Comparison of ENCODE assay signal across 1 cellular context in the genomic region with DNA sequence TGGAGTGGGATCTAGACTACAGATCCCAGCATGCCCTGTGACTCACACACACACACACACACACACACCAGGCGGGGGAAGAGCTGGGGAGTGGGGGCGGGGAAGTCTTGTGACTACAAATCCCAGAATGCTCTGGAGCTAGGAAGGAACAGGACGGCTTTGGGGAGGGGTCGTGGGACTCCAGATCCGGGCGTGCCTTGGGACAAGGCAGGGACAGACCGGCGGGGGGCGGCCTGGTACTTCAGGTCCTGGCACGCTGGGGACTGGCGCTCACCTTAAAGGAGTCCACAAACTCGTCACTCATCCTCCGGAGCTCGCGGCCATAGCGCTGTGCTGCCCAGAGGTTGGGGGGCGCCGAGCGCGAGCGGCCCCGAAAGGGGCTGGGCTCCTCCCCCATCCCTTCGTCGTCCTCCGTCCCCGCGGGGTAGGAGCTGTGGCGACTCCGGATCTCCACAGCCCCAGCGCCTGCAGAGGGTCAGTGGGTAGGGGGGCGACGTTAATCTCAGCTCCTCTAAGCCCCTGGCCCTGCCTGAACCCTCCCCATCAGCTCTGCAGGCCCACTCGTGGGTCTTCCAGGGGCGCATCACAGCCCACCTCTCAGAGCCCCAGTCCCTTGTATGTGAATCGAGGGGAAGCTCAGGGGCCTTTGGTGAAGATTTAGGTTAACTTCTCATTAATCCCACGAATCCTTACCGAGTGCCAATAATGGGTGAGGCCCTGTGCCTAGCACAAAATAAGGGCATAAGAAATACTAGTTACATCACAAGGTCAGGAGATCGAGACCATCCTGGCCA.
TF ChIP-seq lines count a peak whose summit lies in the region.

No MANE protein-coding gene starts in this region.

TF ChIP-seq in K562, 482 proteins besides CTCF, POLR2A, EP300 and RAD21 (continued from another document and continues in another):
- TF ChIP-seq, protein P1, sequence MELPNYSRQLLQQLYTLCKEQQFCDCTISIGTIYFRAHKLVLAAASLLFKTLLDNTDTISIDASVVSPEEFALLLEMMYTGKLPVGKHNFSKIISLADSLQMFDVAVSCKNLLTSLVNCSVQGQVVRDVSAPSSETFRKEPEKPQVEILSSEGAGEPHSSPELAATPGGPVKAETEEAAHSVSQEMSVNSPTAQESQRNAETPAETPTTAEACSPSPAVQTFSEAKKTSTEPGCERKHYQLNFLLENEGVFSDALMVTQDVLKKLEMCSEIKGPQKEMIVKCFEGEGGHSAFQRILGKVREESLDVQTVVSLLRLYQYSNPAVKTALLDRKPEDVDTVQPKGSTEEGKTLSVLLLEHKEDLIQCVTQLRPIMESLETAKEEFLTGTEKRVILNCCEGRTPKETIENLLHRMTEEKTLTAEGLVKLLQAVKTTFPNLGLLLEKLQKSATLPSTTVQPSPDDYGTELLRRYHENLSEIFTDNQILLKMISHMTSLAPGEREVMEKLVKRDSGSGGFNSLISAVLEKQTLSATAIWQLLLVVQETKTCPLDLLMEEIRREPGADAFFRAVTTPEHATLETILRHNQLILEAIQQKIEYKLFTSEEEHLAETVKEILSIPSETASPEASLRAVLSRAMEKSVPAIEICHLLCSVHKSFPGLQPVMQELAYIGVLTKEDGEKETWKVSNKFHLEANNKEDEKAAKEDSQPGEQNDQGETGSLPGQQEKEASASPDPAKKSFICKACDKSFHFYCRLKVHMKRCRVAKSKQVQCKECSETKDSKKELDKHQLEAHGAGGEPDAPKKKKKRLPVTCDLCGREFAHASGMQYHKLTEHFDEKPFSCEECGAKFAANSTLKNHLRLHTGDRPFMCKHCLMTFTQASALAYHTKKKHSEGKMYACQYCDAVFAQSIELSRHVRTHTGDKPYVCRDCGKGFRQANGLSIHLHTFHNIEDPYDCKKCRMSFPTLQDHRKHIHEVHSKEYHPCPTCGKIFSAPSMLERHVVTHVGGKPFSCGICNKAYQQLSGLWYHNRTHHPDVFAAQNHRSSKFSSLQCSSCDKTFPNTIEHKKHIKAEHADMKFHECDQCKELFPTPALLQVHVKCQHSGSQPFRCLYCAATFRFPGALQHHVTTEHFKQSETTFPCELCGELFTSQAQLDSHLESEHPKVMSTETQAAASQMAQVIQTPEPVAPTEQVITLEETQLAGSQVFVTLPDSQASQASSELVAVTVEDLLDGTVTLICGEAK (IDR thresholded peaks at IDR 0.05), result peak; percentile 65
- TF ChIP-seq, protein P1 (CRISPR knock-in tag; IDR thresholded peaks at IDR 0.05), result no peak
- TF ChIP-seq SMC3 (conservative IDR thresholded peaks at IDR 0.05; ENCODE audit: insufficient read depth, low read depth, low read length), result 0 out of 2 replicates have a peak, but pooled peaks have one; percentile 21
- peak; percentile 92; the same call in 1 of the 2 replicates for TF ChIP-seq ZNF644 (tag; IDR thresholded peaks at IDR 0.05; ENCODE audit: low read depth)
- no peak for TF ChIP-seq ZNF133 (CRISPR knock-in tag; IDR thresholded peaks at IDR 0.05)
- TF ChIP-seq, protein P2, sequence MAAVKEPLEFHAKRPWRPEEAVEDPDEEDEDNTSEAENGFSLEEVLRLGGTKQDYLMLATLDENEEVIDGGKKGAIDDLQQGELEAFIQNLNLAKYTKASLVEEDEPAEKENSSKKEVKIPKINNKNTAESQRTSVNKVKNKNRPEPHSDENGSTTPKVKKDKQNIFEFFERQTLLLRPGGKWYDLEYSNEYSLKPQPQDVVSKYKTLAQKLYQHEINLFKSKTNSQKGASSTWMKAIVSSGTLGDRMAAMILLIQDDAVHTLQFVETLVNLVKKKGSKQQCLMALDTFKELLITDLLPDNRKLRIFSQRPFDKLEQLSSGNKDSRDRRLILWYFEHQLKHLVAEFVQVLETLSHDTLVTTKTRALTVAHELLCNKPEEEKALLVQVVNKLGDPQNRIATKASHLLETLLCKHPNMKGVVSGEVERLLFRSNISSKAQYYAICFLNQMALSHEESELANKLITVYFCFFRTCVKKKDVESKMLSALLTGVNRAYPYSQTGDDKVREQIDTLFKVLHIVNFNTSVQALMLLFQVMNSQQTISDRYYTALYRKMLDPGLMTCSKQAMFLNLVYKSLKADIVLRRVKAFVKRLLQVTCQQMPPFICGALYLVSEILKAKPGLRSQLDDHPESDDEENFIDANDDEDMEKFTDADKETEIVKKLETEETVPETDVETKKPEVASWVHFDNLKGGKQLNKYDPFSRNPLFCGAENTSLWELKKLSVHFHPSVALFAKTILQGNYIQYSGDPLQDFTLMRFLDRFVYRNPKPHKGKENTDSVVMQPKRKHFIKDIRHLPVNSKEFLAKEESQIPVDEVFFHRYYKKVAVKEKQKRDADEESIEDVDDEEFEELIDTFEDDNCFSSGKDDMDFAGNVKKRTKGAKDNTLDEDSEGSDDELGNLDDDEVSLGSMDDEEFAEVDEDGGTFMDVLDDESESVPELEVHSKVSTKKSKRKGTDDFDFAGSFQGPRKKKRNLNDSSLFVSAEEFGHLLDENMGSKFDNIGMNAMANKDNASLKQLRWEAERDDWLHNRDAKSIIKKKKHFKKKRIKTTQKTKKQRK (IDR thresholded peaks at IDR 0.05; ENCODE audit: borderline replicate concordance, low read depth, low read length), result no peak
- TF ChIP-seq ZBTB8A (IDR thresholded peaks at IDR 0.05; ENCODE audit: partially characterized antibody), result no peak
- TF ChIP-seq MBD2 (IDR thresholded peaks at IDR 0.05; ENCODE audit: borderline replicate concordance, low read depth), result peak; percentile 40; the same call in 1 of the 2 replicates
- no peak for TF ChIP-seq SRF (CRISPR knock-in tag; IDR thresholded peaks at IDR 0.05)
- TF ChIP-seq ZNF143 (CRISPR knock-in tag; IDR thresholded peaks at IDR 0.05), result peak; percentile 82
- no peak for TF ChIP-seq RBM25 (IDR thresholded peaks at IDR 0.05; ENCODE audit: low read depth, low read length, severe bottlenecking)
- no peak for TF ChIP-seq SNRNP70 (optimal IDR thresholded peaks at IDR 0.05; ENCODE audit: low read depth, low read length)
- no peak for TF ChIP-seq ZNF212 (CRISPR knock-in tag; IDR thresholded peaks at IDR 0.05)
- no peak for TF ChIP-seq TRIM28 (IDR thresholded peaks at IDR 0.05)
- TF ChIP-seq TAF1 (IDR thresholded peaks at IDR 0.05; ENCODE audit: control insufficient read depth, extremely low read depth, insufficient read depth, low read length, severe bottlenecking), result peak; percentile 59
- TF ChIP-seq ZNF766 (CRISPR knock-in tag; conservative IDR thresholded peaks at IDR 0.05), result peak; percentile 77
- no peak for TF ChIP-seq RAD51 (IDR thresholded peaks at IDR 0.05; ENCODE audit: borderline replicate concordance, low read depth)
- no peak for TF ChIP-seq MED1 (CRISPR knock-in tag; IDR thresholded peaks at IDR 0.05; ENCODE audit: borderline replicate concordance)
- TF ChIP-seq KDM5B (IDR thresholded peaks at IDR 0.05; ENCODE audit: insufficient replicate concordance, low read depth, low read length), result no peak
- peak; percentile 74; the same call in 1 of the 2 replicates for TF ChIP-seq KAT7 (CRISPR knock-in tag; IDR thresholded peaks at IDR 0.05; ENCODE audit: borderline replicate concordance)
- TF ChIP-seq, protein P3, sequence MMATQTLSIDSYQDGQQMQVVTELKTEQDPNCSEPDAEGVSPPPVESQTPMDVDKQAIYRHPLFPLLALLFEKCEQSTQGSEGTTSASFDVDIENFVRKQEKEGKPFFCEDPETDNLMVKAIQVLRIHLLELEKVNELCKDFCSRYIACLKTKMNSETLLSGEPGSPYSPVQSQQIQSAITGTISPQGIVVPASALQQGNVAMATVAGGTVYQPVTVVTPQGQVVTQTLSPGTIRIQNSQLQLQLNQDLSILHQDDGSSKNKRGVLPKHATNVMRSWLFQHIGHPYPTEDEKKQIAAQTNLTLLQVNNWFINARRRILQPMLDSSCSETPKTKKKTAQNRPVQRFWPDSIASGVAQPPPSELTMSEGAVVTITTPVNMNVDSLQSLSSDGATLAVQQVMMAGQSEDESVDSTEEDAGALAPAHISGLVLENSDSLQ (IDR thresholded peaks at IDR 0.05), result peak; percentile 39; the same call in 1 of the 2 replicates
- TF ChIP-seq ARID2 (IDR thresholded peaks at IDR 0.05), result 0 out of 2 replicates have a peak, but pooled peaks have one; percentile 9
- TF ChIP-seq, protein P4, sequence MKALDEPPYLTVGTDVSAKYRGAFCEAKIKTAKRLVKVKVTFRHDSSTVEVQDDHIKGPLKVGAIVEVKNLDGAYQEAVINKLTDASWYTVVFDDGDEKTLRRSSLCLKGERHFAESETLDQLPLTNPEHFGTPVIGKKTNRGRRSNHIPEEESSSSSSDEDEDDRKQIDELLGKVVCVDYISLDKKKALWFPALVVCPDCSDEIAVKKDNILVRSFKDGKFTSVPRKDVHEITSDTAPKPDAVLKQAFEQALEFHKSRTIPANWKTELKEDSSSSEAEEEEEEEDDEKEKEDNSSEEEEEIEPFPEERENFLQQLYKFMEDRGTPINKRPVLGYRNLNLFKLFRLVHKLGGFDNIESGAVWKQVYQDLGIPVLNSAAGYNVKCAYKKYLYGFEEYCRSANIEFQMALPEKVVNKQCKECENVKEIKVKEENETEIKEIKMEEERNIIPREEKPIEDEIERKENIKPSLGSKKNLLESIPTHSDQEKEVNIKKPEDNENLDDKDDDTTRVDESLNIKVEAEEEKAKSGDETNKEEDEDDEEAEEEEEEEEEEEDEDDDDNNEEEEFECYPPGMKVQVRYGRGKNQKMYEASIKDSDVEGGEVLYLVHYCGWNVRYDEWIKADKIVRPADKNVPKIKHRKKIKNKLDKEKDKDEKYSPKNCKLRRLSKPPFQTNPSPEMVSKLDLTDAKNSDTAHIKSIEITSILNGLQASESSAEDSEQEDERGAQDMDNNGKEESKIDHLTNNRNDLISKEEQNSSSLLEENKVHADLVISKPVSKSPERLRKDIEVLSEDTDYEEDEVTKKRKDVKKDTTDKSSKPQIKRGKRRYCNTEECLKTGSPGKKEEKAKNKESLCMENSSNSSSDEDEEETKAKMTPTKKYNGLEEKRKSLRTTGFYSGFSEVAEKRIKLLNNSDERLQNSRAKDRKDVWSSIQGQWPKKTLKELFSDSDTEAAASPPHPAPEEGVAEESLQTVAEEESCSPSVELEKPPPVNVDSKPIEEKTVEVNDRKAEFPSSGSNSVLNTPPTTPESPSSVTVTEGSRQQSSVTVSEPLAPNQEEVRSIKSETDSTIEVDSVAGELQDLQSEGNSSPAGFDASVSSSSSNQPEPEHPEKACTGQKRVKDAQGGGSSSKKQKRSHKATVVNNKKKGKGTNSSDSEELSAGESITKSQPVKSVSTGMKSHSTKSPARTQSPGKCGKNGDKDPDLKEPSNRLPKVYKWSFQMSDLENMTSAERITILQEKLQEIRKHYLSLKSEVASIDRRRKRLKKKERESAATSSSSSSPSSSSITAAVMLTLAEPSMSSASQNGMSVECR (CRISPR knock-in tag; IDR thresholded peaks at IDR 0.05), result peak; percentile 25; the same call in 1 of the 2 replicates
- TF ChIP-seq, protein P5, sequence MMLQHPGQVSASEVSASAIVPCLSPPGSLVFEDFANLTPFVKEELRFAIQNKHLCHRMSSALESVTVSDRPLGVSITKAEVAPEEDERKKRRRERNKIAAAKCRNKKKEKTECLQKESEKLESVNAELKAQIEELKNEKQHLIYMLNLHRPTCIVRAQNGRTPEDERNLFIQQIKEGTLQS (IDR thresholded peaks at IDR 0.05), result no peak
- TF ChIP-seq, protein P5 (CRISPR knock-in tag; conservative IDR thresholded peaks at IDR 0.05), result no peak
- TF ChIP-seq, protein P6, sequence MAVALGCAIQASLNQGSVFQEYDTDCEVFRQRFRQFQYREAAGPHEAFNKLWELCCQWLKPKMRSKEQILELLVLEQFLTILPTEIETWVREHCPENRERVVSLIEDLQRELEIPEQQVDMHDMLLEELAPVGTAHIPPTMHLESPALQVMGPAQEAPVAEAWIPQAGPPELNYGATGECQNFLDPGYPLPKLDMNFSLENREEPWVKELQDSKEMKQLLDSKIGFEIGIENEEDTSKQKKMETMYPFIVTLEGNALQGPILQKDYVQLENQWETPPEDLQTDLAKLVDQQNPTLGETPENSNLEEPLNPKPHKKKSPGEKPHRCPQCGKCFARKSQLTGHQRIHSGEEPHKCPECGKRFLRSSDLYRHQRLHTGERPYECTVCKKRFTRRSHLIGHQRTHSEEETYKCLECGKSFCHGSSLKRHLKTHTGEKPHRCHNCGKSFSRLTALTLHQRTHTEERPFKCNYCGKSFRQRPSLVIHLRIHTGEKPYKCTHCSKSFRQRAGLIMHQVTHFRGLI (CRISPR knock-in tag; IDR thresholded peaks at IDR 0.05), result no peak
- TF ChIP-seq ZNF124 (CRISPR knock-in tag; IDR thresholded peaks at IDR 0.05), result no peak
- TF ChIP-seq ATF7 (IDR thresholded peaks at IDR 0.05), result peak; percentile 69
- TF ChIP-seq BHLHE40 (IDR thresholded peaks at IDR 0.05; ENCODE audit: low read length), result peak; percentile 55
- peak; percentile 89 for TF ChIP-seq RBFOX2 (IDR thresholded peaks at IDR 0.05; ENCODE audit: low read depth, low read length)
- TF ChIP-seq FOXJ2 (tag; IDR thresholded peaks at IDR 0.05), result no peak; the same call in 1 of the 2 replicates
- peak; percentile 69; the same call in 1 of the 2 replicates for TF ChIP-seq POLR2AphosphoS5 (IDR thresholded peaks at IDR 0.05; ENCODE audit: control insufficient read depth, insufficient read depth, low read depth, low read length)
- TF ChIP-seq MYBL2 (IDR thresholded peaks at IDR 0.05; ENCODE audit: low read depth), result no peak
- TF ChIP-seq MYBL2 (CRISPR knock-in tag; IDR thresholded peaks at IDR 0.05; ENCODE audit: borderline replicate concordance), result no peak
